In genomic region chr7:136173874-136174273, GRCh38 we compare ENCODE assay signal across 35 cellular contexts.
"Had no signal": no experiment of that assay in that cellular context is flagged by ENCODE, and none has a peak within 500 bp of the region (broad histone marks: within the 10 kb centered on the region; RNA-seq: fewer than 3 reads in every experiment).

No MANE protein-coding gene starts in this region.

- DNase-seq: activated CD4-positive, alpha-beta memory T cell treated with anti-CD3 and anti-CD28 coated beads, Interleukin-2, amount 10 ng/mL, durations not matched to agents 7 days and 5 days; activated CD4-positive, alpha-beta T cell treated with anti-CD3 and anti-CD28 coated beads for 1 hour; activated CD4-positive, alpha-beta T cell treated with anti-CD3 and anti-CD28 coated beads for 4 hours; activated CD4-positive, alpha-beta T cell treated with anti-CD3 and anti-CD28 coated beads, Interleukin-2, amount 10 ng/mL, durations not matched to agents 7 days and 5 days; activated CD4-positive, alpha-beta T cell treated with anti-CD3 and anti-CD28 coated beads, Interleukin-2, amount 50 U/mL, for 4 hours; activated CD8-positive, alpha-beta memory T cell treated with anti-CD3 and anti-CD28 coated beads, Interleukin-2, amount 50 U/mL, for 48 hours; activated effector memory CD4-positive, alpha-beta T cell treated with Interleukin-2 at 50 U/mL for 16 hours; activated gamma-delta T cell treated with Interleukin-2 at 50 U/mL for 16 hours; activated naive CD4-positive, alpha-beta T cell treated with anti-CD3 and anti-CD28 coated beads, Interleukin-2, amount 50 U/mL, for 16 hours; activated naive CD4-positive, alpha-beta T cell treated with Interleukin-2 at 50 U/mL for 16 hours; activated T-cell treated with anti-CD3 and anti-CD28 coated beads for 4 hours; activated T-cell treated with anti-CD3 and anti-CD28 coated beads, Interleukin-2, amount 50 U/mL, for 24 hours; activated T-cell treated with anti-CD3 and anti-CD28 coated beads, Interleukin-2, amount 50 U/mL, for 72 hours; amniotic stem cell; anterior cingulate cortex; brain microvascular endothelial cell; dermis blood vessel endothelial cell; effector CD4-positive, alpha-beta T cell; effector memory CD8-positive, alpha-beta T cell; erythroblast; foreskin keratinocyte; gastrocnemius medialis; glutamatergic neuron; heart left ventricle; T-helper 2 cell had no signal

- H3K4me3 ChIP-seq: coronary artery, esophagus muscularis mucosa, gastrocnemius medialis, heart left ventricle had no signal

- H3K27ac Mint-ChIP-seq: activated CD4-positive, alpha-beta memory T cell treated with anti-CD3 and anti-CD28 coated beads, Interleukin-2, amount 10 ng/mL, durations not matched to agents 7 days and 5 days; activated CD4-positive, alpha-beta T cell treated with anti-CD3 and anti-CD28 coated beads, Interleukin-2, amount 10 ng/mL, durations not matched to agents 7 days and 5 days; activated naive CD8-positive, alpha-beta T cell; activated T-cell treated with anti-CD3 and anti-CD28 coated beads, Interleukin-2, amount 50 U/mL, for 24 hours; activated T-cell treated with anti-CD3 and anti-CD28 coated beads, Interleukin-2, amount 50 U/mL, for 72 hours; activated T-helper 17 cell treated with anti-CD3 and anti-CD28 coated beads, Interleukin-2, amount 50 U/mL, for 72 hours; effector memory CD8-positive, alpha-beta T cell; WTC11 had no signal

- H3K27me3 ChIP-seq: brain microvascular endothelial cell, esophagus muscularis mucosa, foreskin keratinocyte, gastrocnemius medialis, heart left ventricle had no signal

- FAIRE-seq: astrocyte, bronchial epithelial cell, TTC549 had no signal

- H3K4me3 Mint-ChIP-seq: activated CD4-positive, alpha-beta memory T cell treated with anti-CD3 and anti-CD28 coated beads, Interleukin-2, amount 10 ng/mL, durations not matched to agents 7 days and 5 days; activated CD4-positive, alpha-beta T cell treated with anti-CD3 and anti-CD28 coated beads, Interleukin-2, amount 10 ng/mL, durations not matched to agents 7 days and 5 days; activated naive CD8-positive, alpha-beta T cell; activated T-cell treated with anti-CD3 and anti-CD28 coated beads, Interleukin-2, amount 50 U/mL, for 24 hours; activated T-cell treated with anti-CD3 and anti-CD28 coated beads, Interleukin-2, amount 50 U/mL, for 72 hours; activated T-helper 17 cell treated with anti-CD3 and anti-CD28 coated beads, Interleukin-2, amount 50 U/mL, for 72 hours; central memory CD8-positive, alpha-beta T cell; effector memory CD8-positive, alpha-beta T cell; WTC11 had no signal

- H3K36me3 ChIP-seq: brain microvascular endothelial cell, esophagus muscularis mucosa, gastrocnemius medialis, heart left ventricle had no signal

- H3K9me3 ChIP-seq: esophagus muscularis mucosa, gastrocnemius medialis, heart left ventricle had no signal

- ATAC-seq: activated T-cell treated with anti-CD3 and anti-CD28 coated beads, Interleukin-2, amount 50 U/mL, for 72 hours; activated T-helper 17 cell treated with anti-CD3 and anti-CD28 coated beads, Interleukin-2, amount 50 U/mL, for 72 hours; effector memory CD8-positive, alpha-beta T cell; foreskin keratinocyte; gastrocnemius medialis; heart left ventricle; WTC11 had no signal

- H3K4me1 ChIP-seq: foreskin keratinocyte, gastrocnemius medialis had no signal

- H3K36me3 Mint-ChIP-seq: WTC11 had no signal

- H3K4me1 Mint-ChIP-seq: activated CD4-positive, alpha-beta memory T cell treated with anti-CD3 and anti-CD28 coated beads, Interleukin-2, amount 10 ng/mL, durations not matched to agents 7 days and 5 days; activated CD4-positive, alpha-beta T cell treated with anti-CD3 and anti-CD28 coated beads, Interleukin-2, amount 10 ng/mL, durations not matched to agents 7 days and 5 days; activated T-helper 17 cell treated with anti-CD3 and anti-CD28 coated beads, Interleukin-2, amount 50 U/mL, for 72 hours; central memory CD8-positive, alpha-beta T cell; WTC11 had no signal

- H3K27me3 Mint-ChIP-seq: activated CD4-positive, alpha-beta memory T cell treated with anti-CD3 and anti-CD28 coated beads, Interleukin-2, amount 10 ng/mL, durations not matched to agents 7 days and 5 days; activated CD4-positive, alpha-beta T cell treated with anti-CD3 and anti-CD28 coated beads, Interleukin-2, amount 10 ng/mL, durations not matched to agents 7 days and 5 days; activated naive CD8-positive, alpha-beta T cell; activated T-cell treated with anti-CD3 and anti-CD28 coated beads, Interleukin-2, amount 50 U/mL, for 24 hours; activated T-helper 17 cell treated with anti-CD3 and anti-CD28 coated beads, Interleukin-2, amount 50 U/mL, for 72 hours; central memory CD8-positive, alpha-beta T cell; effector memory CD8-positive, alpha-beta T cell had no signal

- H3K9me3 Mint-ChIP-seq: activated CD4-positive, alpha-beta memory T cell treated with anti-CD3 and anti-CD28 coated beads, Interleukin-2, amount 10 ng/mL, durations not matched to agents 7 days and 5 days; activated CD4-positive, alpha-beta T cell treated with anti-CD3 and anti-CD28 coated beads, Interleukin-2, amount 10 ng/mL, durations not matched to agents 7 days and 5 days; activated T-cell treated with anti-CD3 and anti-CD28 coated beads, Interleukin-2, amount 50 U/mL, for 24 hours; activated T-cell treated with anti-CD3 and anti-CD28 coated beads, Interleukin-2, amount 50 U/mL, for 72 hours; activated T-helper 17 cell treated with anti-CD3 and anti-CD28 coated beads, Interleukin-2, amount 50 U/mL, for 72 hours; central memory CD8-positive, alpha-beta T cell; effector memory CD8-positive, alpha-beta T cell; WTC11 had no signal

- H3K27ac ChIP-seq: brain microvascular endothelial cell, coronary artery, esophagus muscularis mucosa, foreskin keratinocyte, gastrocnemius medialis, heart left ventricle, VCaP had no signal
